10 cellular contexts compared by ENCODE assay signal in genomic region chr3:44021646-44022594, GRCh38.
DNase-seq lines count a peak whose midpoint lies in the region; ATAC-seq and TF ChIP-seq lines count a peak whose summit lies in the region.
"Had no signal": no experiment of that assay in that cellular context is flagged by ENCODE, and none has a peak within 500 bp of the region (broad histone marks: within the 10 kb centered on the region; RNA-seq: fewer than 3 reads in every experiment).

No MANE protein-coding gene starts in this region.

- CTCF ChIA-PET in SK-N-SH (lab: Yijun Ruan, JAX) = interaction anchor here (0.7 to 1.6 kb wide), 4 partner anchors 9 to 177 kb away, joined by 3 to 5 read pairs (median 4); no protein-coding TSS in a partner anchor

- H3K4me1 ChIP-seq in SK-N-SH (ENCODE audit: control insufficient read depth in 1 of 2, insufficient read depth in 2 of 2, low read depth in 1 of 2, low read length in 1 of 2) = peaks cover 0 to 22% of the 10 kb centered on the region in 2 experiments; a peak in 2 of 4 replicates
- no peaks in the 10 kb centered on the region for H3K4me1 ChIP-seq in parathyroid adenoma

- H3K27me3 ChIP-seq in SK-N-SH (ENCODE audit: insufficient read depth) = no peaks in the 10 kb centered on the region
- H3K27me3 ChIP-seq in parathyroid adenoma (ENCODE audit: control insufficient read depth, insufficient read depth, low read length) = no peaks in the 10 kb centered on the region

- peaks cover 9% of the 10 kb centered on the region for H3F3A ChIP-seq in SK-N-SH (replicated peaks; ENCODE audit: insufficient read depth)

- DNase-seq in ELF-1 (ENCODE audit: low read depth, low spot score) (peak; percentile 32), SK-N-SH (peak; percentile 83), fibroblast of pulmonary artery (ENCODE audit: low read depth) (no peak), NCI-H526 treated with DMSO at 0.1 percent for 48 hours (lab: John Stamatoyannopoulos, UW) (no peak), NAMALWA (ENCODE audit: low spot score) (no peak), hippocampal formation (lab: John Stamatoyannopoulos, UW) (no peak)
- DNase-seq: NCI-H1417 treated with DMSO at 0.1 percent for 48 hours, right lobe of liver had no signal

- H3K9ac ChIP-seq in SK-N-SH (peak overlapping the region; percentile 22; the same call in 1 of the 2 replicates), parathyroid adenoma (no peak overlapping the region)

- 27% methylated on average over 46 of the region's 53 CpGs for WGBS in SK-N-SH (ENCODE audit: low lambda C conversion rate)

- TF ChIP-seq CTCF in SK-N-SH (IDR thresholded peaks at IDR 0.05) (no peak), fibroblast of pulmonary artery (IDR thresholded peaks at IDR 0.05; ENCODE audit: low read length, missing control alignments) (no peak), parathyroid adenoma (IDR thresholded peaks at IDR 0.05) (no peak)

- ATAC-seq in GM18861 (IDR thresholded peaks at IDR 0.05; ENCODE audit: unreplicated experiment) = no peak

- H3K9me3 ChIP-seq in SK-N-SH = no peaks in the 10 kb centered on the region
- no peaks in the 10 kb centered on the region for H3K9me3 ChIP-seq in parathyroid adenoma (ENCODE audit: control insufficient read depth, low read length)
- H3K9me3 ChIP-seq: right lobe of liver had no signal

- TF ChIP-seq EP300 in SK-N-SH (IDR thresholded peaks at IDR 0.05; ENCODE audit: borderline replicate concordance in 1 of 2, low read depth in 1 of 2, low read length in 1 of 2) = no peak

- peak overlapping the region in 1 of 2 experiments; percentile 72; a peak in 2 of 4 replicates for H3K27ac ChIP-seq in SK-N-SH (ENCODE audit: low read depth in 2 of 2, low read length in 1 of 2)
- no peak overlapping the region for H3K27ac ChIP-seq in parathyroid adenoma
- H3K27ac ChIP-seq: right lobe of liver had no signal

- peaks cover 19% of the 10 kb centered on the region; the same call in 1 of the 2 replicates for H3K79me2 ChIP-seq in SK-N-SH (ENCODE audit: insufficient read depth)
- no peaks in the 10 kb centered on the region for H3K79me2 ChIP-seq in parathyroid adenoma

- H2AFZ ChIP-seq in SK-N-SH (ENCODE audit: low read depth) (peak overlapping the region; percentile 66), parathyroid adenoma (no peak overlapping the region)

- no peaks in the 10 kb centered on the region for H4K20me1 ChIP-seq in SK-N-SH (ENCODE audit: insufficient read depth)

- H3K4me3 ChIP-seq in SK-N-SH (ENCODE audit: low read depth in 2 of 2, low read length in 1 of 2) (peak overlapping the region; percentile 60 to 63), fibroblast of pulmonary artery (replicated peaks; ENCODE audit: low read depth, low read length) (peak overlapping the region; percentile 36), parathyroid adenoma (ENCODE audit: low read depth, low read length) (peak overlapping the region; percentile 22)
- H3K4me3 ChIP-seq: right lobe of liver had no signal

- POLR2A ChIA-PET in SK-N-SH (lab: Yijun Ruan, JAX) = no interaction called here

- H3K4me2 ChIP-seq in SK-N-SH = peak overlapping the region; percentile 86
- peak overlapping the region; percentile 46 for H3K4me2 ChIP-seq in parathyroid adenoma (ENCODE audit: low read length)

- H3K36me3 ChIP-seq in SK-N-SH (replicated peaks in 1 of 2; ENCODE audit: control insufficient read depth in 1 of 2, insufficient read depth in 2 of 2, low read length in 1 of 2) (peaks cover 3 to 8% of the 10 kb centered on the region in 2 experiments), parathyroid adenoma (ENCODE audit: control insufficient read depth, insufficient read depth, low read length) (no peaks in the 10 kb centered on the region)
- H3K36me3 ChIP-seq: right lobe of liver had no signal

- no peak for TF ChIP-seq RAD21 in SK-N-SH (IDR thresholded peaks at IDR 0.05; ENCODE audit: low read length)

- H3K9me2 ChIP-seq in SK-N-SH = no peaks in the 10 kb centered on the region

TF ChIP-seq in SK-N-SH, 30 proteins besides CTCF, POLR2A, EP300 and RAD21:
- TF ChIP-seq RXRA (IDR thresholded peaks at IDR 0.05; ENCODE audit: borderline replicate concordance, low read depth) (no peak), ZBTB33 (IDR thresholded peaks at IDR 0.05; ENCODE audit: borderline replicate concordance, low read depth) (no peak), CHD2 (IDR thresholded peaks at IDR 0.05; ENCODE audit: low read length, partially characterized antibody) (no peak), RCOR1 (IDR thresholded peaks at IDR 0.05; ENCODE audit: low read length) (no peak), USF1 (IDR thresholded peaks at IDR 0.05; ENCODE audit: borderline replicate concordance, low read depth) (no peak), REST (IDR thresholded peaks at IDR 0.05; ENCODE audit: low read depth, low read length) (no peak), FOXJ3 (CRISPR knock-in tag; IDR thresholded peaks at IDR 0.05) (no peak), IRF3 (IDR thresholded peaks at IDR 0.05; ENCODE audit: low read depth, low read length) (no peak), NFIC (IDR thresholded peaks at IDR 0.05; ENCODE audit: borderline replicate concordance) (no peak), TAF1 (IDR thresholded peaks at IDR 0.05; ENCODE audit: borderline replicate concordance, low read depth, low read length) (no peak), SMC3 (IDR thresholded peaks at IDR 0.05; ENCODE audit: low read depth, low read length) (no peak), GABPA (IDR thresholded peaks at IDR 0.05; ENCODE audit: low read depth) (no peak; the same call in 1 of the 2 replicates), YY1 (IDR thresholded peaks at IDR 0.05; ENCODE audit: low read depth) (no peak), EZH2phosphoT487 (IDR thresholded peaks at IDR 0.05; ENCODE audit: borderline replicate concordance, low read depth) (no peak)

Comparison
In these comparisons a context has a peak if more than half of its experiments do, and no peak if none do; other contexts are left out.
1. DNase-seq: peak in ELF-1 (single experiment) and SK-N-SH (single experiment); none in fibroblast of pulmonary artery (single experiment), NCI-H526 treated with DMSO at 0.1 percent for 48 hours (single experiment), NAMALWA (single experiment) and hippocampal formation (0 of 2).
2. Peak in every context shown above with its lines, with median percentiles within 50 percentile points of each other: H3K4me3 ChIP-seq.